22 cellular contexts compared by ENCODE assay signal in the genomic region with DNA sequence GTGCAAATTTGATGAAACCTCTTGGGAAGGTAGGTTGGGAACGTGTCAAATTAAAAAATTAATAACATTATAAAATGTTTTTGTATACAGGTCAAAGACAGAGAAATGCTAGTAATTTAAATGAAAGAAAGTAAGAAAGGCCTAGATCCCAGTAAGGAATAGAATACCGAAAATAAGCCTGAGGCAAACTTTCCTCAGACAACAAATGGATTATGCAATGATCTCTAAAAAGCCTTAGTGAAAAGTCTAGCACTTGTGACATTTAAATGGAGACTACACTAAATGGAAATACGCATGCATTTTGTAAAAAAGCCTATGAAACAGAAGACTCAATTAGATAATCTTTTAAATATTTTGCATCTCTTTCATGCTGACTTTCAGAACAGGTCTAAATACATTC.
"Had no signal": no experiment of that assay in that cellular context is flagged by ENCODE, and none has a peak within 500 bp of the region (broad histone marks: within the 10 kb centered on the region; RNA-seq: fewer than 3 reads in every experiment).

No MANE protein-coding gene starts in this region.

- H3K79me2 ChIP-seq: parathyroid adenoma had no signal

- H3K4me3 ChIP-seq: ascending aorta, esophagus squamous epithelium, lung had no signal

- H2AFZ ChIP-seq: parathyroid adenoma had no signal

- ATAC-seq: activated CD4-positive, CD25-positive, alpha-beta regulatory T cell treated with anti-CD3 and anti-CD28 coated beads, Interleukin-2, amount 50 U/mL, for 24 hours; activated naive CD8-positive, alpha-beta T cell treated with anti-CD3 and anti-CD28 coated beads, Interleukin-2, amount 50 U/mL, for 24 hours; natural killer cell treated with Interleukin-12 subunit alpha and Interleukin-12 subunit beta and Interleukin-15 and Interleukin-18, amount 100 ng/mL, for 72 hours; sciatic nerve had no signal

- H3K4me1 ChIP-seq: parathyroid adenoma had no signal

- H3K27me3 ChIP-seq: ascending aorta, esophagus squamous epithelium, neutrophil had no signal

- H3K9ac ChIP-seq: parathyroid adenoma had no signal

- DNase-seq: activated CD4-positive, alpha-beta T cell treated with anti-CD3 and anti-CD28 coated beads, Interleukin-2, amount 50 U/mL, for 1 hour; activated CD8-positive, alpha-beta memory T cell treated with anti-CD3 and anti-CD28 coated beads for 24 hours; activated CD8-positive, alpha-beta memory T cell treated with anti-CD3 and anti-CD28 coated beads, Interleukin-2, amount 50 U/mL, for 48 hours; activated effector memory CD4-positive, alpha-beta T cell treated with Interleukin-2 at 50 U/mL for 16 hours; activated naive CD4-positive, alpha-beta T cell treated with anti-CD3 and anti-CD28 coated beads, Interleukin-2, amount 10 ng/mL, durations not matched to agents 7 days and 5 days; activated naive CD8-positive, alpha-beta T cell treated with anti-CD3 and anti-CD28 coated beads, Interleukin-2, amount 50 U/mL, for 24 hours; activated T-cell treated with anti-CD3 and anti-CD28 coated beads, Interleukin-2, amount 50 U/mL, for 48 hours; cerebellar nuclear complex; cortex of kidney; effector CD4-positive, alpha-beta T cell; esophagus squamous epithelium; hypothalamus; stimulated activated CD8-positive, alpha-beta memory T cell treated with anti-CD3 and anti-CD28 coated beads, Interleukin-4, amount 100 ng/mL, for 48 hours; stimulated activated naive CD4-positive, alpha-beta T cell; T1000 had no signal

- H3K36me3 ChIP-seq: ascending aorta, esophagus squamous epithelium, neutrophil had no signal

- H3K27ac ChIP-seq: ascending aorta, esophagus squamous epithelium, neutrophil, parathyroid adenoma had no signal

- H3K9me3 ChIP-seq: ascending aorta, esophagus squamous epithelium, neutrophil had no signal
